4 cellular contexts compared by ENCODE assay signal in genomic region chr1:207525239-207525638, GRCh38. TPM values are rescaled to one million over a fixed set of nuclear protein-coding genes. Genes with fewer than 3 reads are reported as not detected.
"Had no signal": no experiment of that assay in that cellular context is flagged by ENCODE, and none has a peak within 500 bp of the region (broad histone marks: within the 10 kb centered on the region; RNA-seq: fewer than 3 reads in every experiment).

No MANE protein-coding gene starts in this region.

RNA-seq across cellular contexts. Expression of gene CR1, which starts 29.3 kb away (rescaled TPM):
- total RNA-seq: activated CD4-positive, alpha-beta memory T cell treated with anti-CD3 and anti-CD28 coated beads for 36 hours; activated naive CD4-positive, alpha-beta T cell treated with anti-CD3 and anti-CD28 coated beads for 36 hours; activated naive CD8-positive, alpha-beta T cell treated with anti-CD3 and anti-CD28 coated beads for 36 hours; activated T-helper 1 cell treated with anti-CD3 and anti-CD28 coated beads, Interleukin-12 subunit alpha, Interleukin-12 subunit beta, Interleukin-2, Interleukin-4 antibody, amounts not matched to agents 30 ng/mL and 10 ng/mL and 1 ng/mL, durations not matched to agents 14 hours and 24 hours and 36 hours had no signal
